In the genomic region with DNA sequence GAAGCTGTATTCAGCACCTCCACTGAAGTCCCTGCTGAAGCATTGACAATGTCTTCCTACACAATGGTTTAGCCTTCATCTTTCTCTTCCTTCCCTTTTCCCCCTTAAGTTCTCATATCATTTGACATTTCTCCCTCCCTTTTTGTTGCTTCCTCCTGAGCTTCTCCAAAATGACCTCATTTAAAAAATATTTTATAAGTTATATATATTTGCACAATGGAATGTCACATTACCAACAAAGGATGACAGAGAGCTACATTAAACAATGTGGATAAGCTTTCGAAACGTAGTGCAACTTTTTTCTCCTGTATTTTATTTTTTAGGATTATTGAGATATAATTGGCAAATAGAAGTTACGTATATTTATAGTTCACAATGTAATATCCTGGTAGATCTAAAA, we compare ENCODE assay signal across 32 cellular contexts.
"Had no signal": no experiment of that assay in that cellular context is flagged by ENCODE, and none has a peak within 500 bp of the region (broad histone marks: within the 10 kb centered on the region; RNA-seq: fewer than 3 reads in every experiment).

No MANE protein-coding gene starts in this region.

- H3K9me3 ChIP-seq: breast epithelium, neutrophil, psoas muscle, sigmoid colon, upper lobe of right lung had no signal

- H3K79me2 ChIP-seq: parathyroid adenoma had no signal

- H2AFZ ChIP-seq: parathyroid adenoma had no signal

- H3K27me3 ChIP-seq: breast epithelium, sigmoid colon, upper lobe of right lung had no signal

- H3K4me1 ChIP-seq: parathyroid adenoma, sigmoid colon, upper lobe of right lung had no signal

- ATAC-seq: activated T-cell treated with anti-CD3 and anti-CD28 coated beads, Interleukin-2, amount 50 U/mL, for 72 hours; left cardiac atrium; left ventricle myocardium superior; psoas muscle; stimulated activated memory B cell treated with anti-CD40 and anti-IgM and Interleukin-4, amounts not matched to agents 10 μg/mL and 1 μg/mL and 100 μg/mL, for 72 hours; stimulated activated naive CD8-positive, alpha-beta T cell treated with anti-CD3 and anti-CD28 coated beads, Interleukin-15, amount 100 ng/mL, for 72 hours; upper lobe of right lung had no signal

- DNase-seq: activated CD4-positive, alpha-beta T cell treated with anti-CD3 and anti-CD28 coated beads for 4 hours; activated CD4-positive, alpha-beta T cell treated with anti-CD3 and anti-CD28 coated beads, Interleukin-2, amount 50 U/mL, for 4 hours; activated naive CD4-positive, alpha-beta T cell; activated T-cell treated with anti-CD3 and anti-CD28 coated beads for 4 hours; activated T-cell treated with anti-CD3 and anti-CD28 coated beads, Interleukin-2, amount 50 U/mL, for 72 hours; central memory CD4-positive, alpha-beta T cell; dermis blood vessel endothelial cell; effector CD4-positive, alpha-beta T cell; islet precursor cell; left cardiac atrium; left ventricle myocardium superior; naive B cell; nephron progenitor cell; psoas muscle; sigmoid colon; small intestine; stimulated activated CD4-positive, alpha-beta T cell treated with anti-CD3 and anti-CD28 coated beads, Interleukin-1b, Interleukin-23, amount 100 ng/mL, for 48 hours; stimulated activated CD4-positive, alpha-beta T cell treated with anti-CD3 and anti-CD28 coated beads, Interleukin-4, amount 100 ng/mL, for 4 hours; stimulated activated CD8-positive, alpha-beta memory T cell treated with anti-CD3 and anti-CD28 coated beads, Interleukin-4, amount 100 ng/mL, for 48 hours; stimulated activated naive CD8-positive, alpha-beta T cell treated with anti-CD3 and anti-CD28 coated beads, Interleukin-15, amount 100 ng/mL, for 72 hours; substantia nigra; T-helper 1 cell; upper lobe of right lung had no signal

- H3K9ac ChIP-seq: parathyroid adenoma had no signal

- H3K36me3 ChIP-seq: breast epithelium, neutrophil, sigmoid colon, upper lobe of right lung had no signal

- H3K4me3 ChIP-seq: breast epithelium, psoas muscle, sigmoid colon, upper lobe of right lung had no signal

- H3K27ac ChIP-seq: breast epithelium, neutrophil, parathyroid adenoma, psoas muscle, sigmoid colon, upper lobe of right lung, VCaP had no signal

- FAIRE-seq: colon, endometrium, frontal cortex, small intestine, TTC549 had no signal
